In genomic region chr9:125706661-125707539, GRCh38 we compare ENCODE assay signal across 8 cellular contexts. TPM values are rescaled to one million over a fixed set of nuclear protein-coding genes. Genes with fewer than 3 reads are reported as not detected.
DNase-seq lines count a peak whose midpoint lies in the region; ATAC-seq and TF ChIP-seq lines count a peak whose summit lies in the region.

TSS of gene MAPKAP1 (minus strand) at chr9:125707208. CDS start at chr9:125672574, 34,634 bp downstream.

- H3K27me3 ChIP-seq in WERI-Rb-1 (ENCODE audit: insufficient read depth, low read depth, severe bottlenecking), result no peaks in the 10 kb centered on the region
- H3K27me3 ChIP-seq in breast epithelium, result no peaks in the 10 kb centered on the region
- no peaks in the 10 kb centered on the region for H3K27me3 ChIP-seq in skeletal muscle tissue (ENCODE audit: control insufficient read depth in 3 of 3, insufficient read depth in 3 of 3, low read length in 3 of 3)

- H3K36me3 ChIP-seq in WERI-Rb-1 (no peaks in the 10 kb centered on the region), breast epithelium (no peaks in the 10 kb centered on the region), skeletal muscle tissue (ENCODE audit: control insufficient read depth in 3 of 3, insufficient read depth in 3 of 3, low read length in 3 of 3) (no peaks in the 10 kb centered on the region)

- peak within 1 kb of the TSS; percentile 90 for H3K4me3 ChIP-seq in WERI-Rb-1 (ENCODE audit: low read depth, low read length)
- peak within 1 kb of the TSS; percentile 69 to 95 (median 95) for H3K4me3 ChIP-seq in breast epithelium
- H3K4me3 ChIP-seq in iPS-18c (ENCODE audit: insufficient read depth, low read depth, low read length), result peak within 1 kb of the TSS; percentile 91
- peak within 1 kb of the TSS; percentile 80 to 90 (median 87) for H3K4me3 ChIP-seq in skeletal muscle tissue (ENCODE audit: low read length in 3 of 3)

- peak within 1 kb of the TSS; percentile 70 for H3K27ac ChIP-seq in WERI-Rb-1
- peak within 1 kb of the TSS; percentile 76 to 86 for H3K27ac ChIP-seq in breast epithelium
- peak within 1 kb of the TSS; percentile 73 for H3K27ac ChIP-seq in skeletal muscle tissue (ENCODE audit: low read depth, low read length)

- intact Hi-C loops in breast epithelium (cut with DNase I; ENCODE audit: low total_unique reads), result no loop called here

- peak; percentile 99 for DNase-seq in AG08395 (ENCODE audit: low spot score)
- DNase-seq in NCI-H2227 (lab: John Stamatoyannopoulos, UW; ENCODE audit: unreplicated experiment), result peak; percentile 95
- peak; percentile 99 for DNase-seq in WERI-Rb-1
- peak; percentile 92 to 94 for DNase-seq in breast epithelium (ENCODE audit: low spot score in 2 of 2)

- H3K9me3 ChIP-seq in WERI-Rb-1 (ENCODE audit: severe bottlenecking), result no peaks in the 10 kb centered on the region
- no peaks in the 10 kb centered on the region for H3K9me3 ChIP-seq in breast epithelium
- no peaks in the 10 kb centered on the region for H3K9me3 ChIP-seq in iPS-18c (ENCODE audit: control insufficient read depth, insufficient read depth, low read length)
- no peaks in the 10 kb centered on the region for H3K9me3 ChIP-seq in skeletal muscle tissue (ENCODE audit: control insufficient read depth in 3 of 3, low read length in 3 of 3)

- TF ChIP-seq CTCF in WERI-Rb-1 (IDR thresholded peaks at IDR 0.05; ENCODE audit: low read depth, low read length), result no peak
- no peak for TF ChIP-seq CTCF in breast epithelium (IDR thresholded peaks at IDR 0.05)

- ATAC-seq in GM18909 (IDR thresholded peaks at IDR 0.05; ENCODE audit: poor library complexity, unreplicated experiment) (peak; percentile 96), HG03159 (IDR thresholded peaks at IDR 0.05; ENCODE audit: unreplicated experiment) (peak; percentile 93)

- peak within 1 kb of the TSS; percentile 84 to 94 (median 92) for H3K9ac ChIP-seq in skeletal muscle tissue (ENCODE audit: low read depth in 1 of 3, low read length in 3 of 3)

- H3K4me1 ChIP-seq in breast epithelium, result peaks cover 0 to 6% of the 10 kb centered on the region in 2 donors
- H3K4me1 ChIP-seq in skeletal muscle tissue (ENCODE audit: control insufficient read depth in 3 of 3, insufficient read depth in 3 of 3, low read length in 3 of 3), result peaks cover 12 to 22% (median 15%) of the 10 kb centered on the region in 3 donors

- peak; percentile 28 for TF ChIP-seq POLR2A in breast epithelium (IDR thresholded peaks at IDR 0.05)

RNA-seq across cellular contexts. Expression of gene MAPKAP1, which starts in this region (rescaled TPM):
- total RNA-seq in breast epithelium, result 10 to 100 TPM; 61.3 to 81.9 (median 78.6) TPM
- 44.9 TPM for total RNA-seq in skeletal muscle tissue

Comparison
In these comparisons a context has a peak if more than half of its experiments do, and no peak if none do; other contexts are left out.
1. Peak in every context shown above with its lines: DNase-seq, ATAC-seq, H3K4me3 ChIP-seq and H3K27ac ChIP-seq.